1 cellular context compared by ENCODE assay signal in genomic region chr9:21481470-21482057, GRCh38.
TF ChIP-seq lines count a peak whose summit lies in the region.

No MANE protein-coding gene starts in this region.

TF ChIP-seq in GM12878, 131 proteins besides CTCF, POLR2A, EP300 and RAD21 (continued from another document):
- TF ChIP-seq ZBTB11 (CRISPR knock-in tag; IDR thresholded peaks at IDR 0.05) (no peak), RELB (IDR thresholded peaks at IDR 0.05; ENCODE audit: low read depth) (peak; percentile 45; the same call in 1 of the 2 replicates), POLR2AphosphoS5 (IDR thresholded peaks at IDR 0.05; ENCODE audit: low read length) (no peak), IKZF2 (IDR thresholded peaks at IDR 0.05) (peak; percentile 15 to 34; a peak in 2 of 4 replicates)
